1 cellular context compared by ENCODE assay signal in genomic region chr19:1251503-1252220, GRCh38.
TF ChIP-seq lines count a peak whose summit lies in the region.

No MANE protein-coding gene starts in this region.

TF ChIP-seq in HEK293, 187 proteins besides CTCF, POLR2A, EP300 and RAD21 (continued from another document):
- TF ChIP-seq ZBTB10 (tag by site-specific recombination; IDR thresholded peaks at IDR 0.05) (peak; percentile 35), ZNF571 (tag by site-specific recombination; IDR thresholded peaks at IDR 0.05) (no peak), ZNF521 (tag by site-specific recombination; IDR thresholded peaks at IDR 0.05) (no peak), ZNF10 (tag by site-specific recombination; IDR thresholded peaks at IDR 0.05) (no peak; the same call in 1 of the 2 replicates), GLIS1 (tag by site-specific recombination; IDR thresholded peaks at IDR 0.05) (peak; percentile 92), MEIS1 (CRISPR knock-in tag; IDR thresholded peaks at IDR 0.05; ENCODE audit: borderline replicate concordance) (no peak), TCF7L2 (IDR thresholded peaks at IDR 0.05; ENCODE audit: borderline replicate concordance, low read depth, low read length) (no peak), ELK4 (IDR thresholded peaks at IDR 0.05; ENCODE audit: borderline replicate concordance, low read depth, low read length) (no peak), ZNF501 (tag by site-specific recombination; IDR thresholded peaks at IDR 0.05) (no peak; the same call in 1 of the 2 replicates), ZBTB26 (tag by site-specific recombination; optimal IDR thresholded peaks at IDR 0.05) (peak; percentile 81), ZNF16 (tag by site-specific recombination; IDR thresholded peaks at IDR 0.05; ENCODE audit: low read depth) (no peak), ZSCAN30 (tag by site-specific recombination; IDR thresholded peaks at IDR 0.05) (no peak), GLI2 (tag by site-specific recombination; IDR thresholded peaks at IDR 0.05; ENCODE audit: borderline replicate concordance, low read depth) (no peak), PRDM6 (tag by site-specific recombination; IDR thresholded peaks at IDR 0.05) (no peak), KLF10 (tag by site-specific recombination; IDR thresholded peaks at IDR 0.05) (no peak), ZNF580 (tag by site-specific recombination; IDR thresholded peaks at IDR 0.05) (no peak), PRDM1 (tag by site-specific recombination; IDR thresholded peaks at IDR 0.05) (peak; percentile 61), ZNF146 (tag by site-specific recombination; IDR thresholded peaks at IDR 0.05) (0 out of 2 replicates have a peak, but pooled peaks have one; percentile 6), MZF1 (tag by site-specific recombination; IDR thresholded peaks at IDR 0.05; ENCODE audit: borderline replicate concordance) (no peak), ZBTB48 (tag by site-specific recombination; IDR thresholded peaks at IDR 0.05) (0 out of 2 replicates have a peak, but pooled peaks have one; percentile 19), ZNF629 (tag by site-specific recombination; IDR thresholded peaks at IDR 0.05) (peak; percentile 14; the same call in 1 of the 2 replicates), ZEB2 (tag by site-specific recombination; IDR thresholded peaks at IDR 0.05) (peak; percentile 88), ZNF133 (tag by site-specific recombination; IDR thresholded peaks at IDR 0.05) (no peak), BCL11B (tag by site-specific recombination; IDR thresholded peaks at IDR 0.05; ENCODE audit: low read depth) (peak; percentile 62; the same call in 1 of the 2 replicates), ZIC2 (tag by site-specific recombination; IDR thresholded peaks at IDR 0.05) (0 out of 2 replicates have a peak, but pooled peaks have one; percentile 44), ZNF223 (tag by site-specific recombination; IDR thresholded peaks at IDR 0.05) (no peak), ZNF530 (tag by site-specific recombination; IDR thresholded peaks at IDR 0.05; ENCODE audit: low read depth) (no peak), ZNF26 (tag by site-specific recombination; IDR thresholded peaks at IDR 0.05) (no peak), ZNF239 (tag by site-specific recombination; IDR thresholded peaks at IDR 0.05) (no peak), GLIS2 (tag by site-specific recombination; IDR thresholded peaks at IDR 0.05) (peak; percentile 88), KLF7 (tag by site-specific recombination; IDR thresholded peaks at IDR 0.05; ENCODE audit: borderline replicate concordance) (0 out of 2 replicates have a peak, but pooled peaks have one; percentile 52), ZNF114 (tag by site-specific recombination; IDR thresholded peaks at IDR 0.05) (no peak), ZNF529 (tag by site-specific recombination; IDR thresholded peaks at IDR 0.05; ENCODE audit: insufficient replicate concordance) (no peak), GLI4 (tag by site-specific recombination; IDR thresholded peaks at IDR 0.05) (no peak), ZSCAN5A (tag by site-specific recombination; IDR thresholded peaks at IDR 0.05) (no peak), ZNF366 (tag by site-specific recombination; conservative IDR thresholded peaks at IDR 0.05) (peak; percentile 49; the same call in 1 of the 2 replicates), PRDM10 (tag by site-specific recombination; IDR thresholded peaks at IDR 0.05) (peak; percentile 58), ZNF658 (tag by site-specific recombination; IDR thresholded peaks at IDR 0.05) (no peak), ZNF701 (tag by site-specific recombination; IDR thresholded peaks at IDR 0.05) (0 out of 2 replicates have a peak, but pooled peaks have one; percentile 6), ZBTB20 (tag by site-specific recombination; IDR thresholded peaks at IDR 0.05) (peak; percentile 87), ZNF391 (tag by site-specific recombination; IDR thresholded peaks at IDR 0.05; ENCODE audit: borderline replicate concordance, low read depth) (peak; percentile 22; the same call in 1 of the 2 replicates), ZFP41 (tag by site-specific recombination; IDR thresholded peaks at IDR 0.05; ENCODE audit: borderline replicate concordance) (no peak), SCRT2 (tag by site-specific recombination; IDR thresholded peaks at IDR 0.05) (0 out of 2 replicates have a peak, but pooled peaks have one; percentile 8), ZNF362 (tag by site-specific recombination; IDR thresholded peaks at IDR 0.05) (no peak), ZNF600 (tag by site-specific recombination; IDR thresholded peaks at IDR 0.05) (peak; percentile 89), ZNF394 (tag by site-specific recombination; IDR thresholded peaks at IDR 0.05; ENCODE audit: borderline replicate concordance) (peak; percentile 49; the same call in 1 of the 2 replicates), ZNF449 (tag by site-specific recombination; IDR thresholded peaks at IDR 0.05) (no peak), ZNF48 (tag by site-specific recombination; IDR thresholded peaks at IDR 0.05) (no peak), ZNF416 (tag by site-specific recombination; IDR thresholded peaks at IDR 0.05) (no peak)
